ENCODE assay signal across 8 cellular contexts in the genomic region with DNA sequence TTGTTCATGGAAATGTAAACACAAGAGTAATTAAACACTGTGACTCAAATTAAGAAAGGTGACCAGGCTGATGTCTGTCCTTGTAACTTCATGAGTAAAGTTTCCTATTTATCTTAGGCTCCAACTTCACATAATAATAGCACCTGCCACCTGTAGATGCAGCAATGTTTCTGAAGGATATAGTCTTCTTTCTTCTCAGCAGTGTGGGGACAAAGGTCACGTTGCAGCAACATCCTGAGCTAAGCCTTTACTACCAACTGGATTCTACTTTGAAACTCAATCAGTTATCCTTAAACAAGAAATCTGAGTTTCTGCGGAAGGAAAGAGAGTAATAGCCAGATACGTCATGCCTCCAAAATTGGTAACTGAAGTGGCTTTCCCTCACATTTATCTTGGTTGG.
"Had no signal": no experiment of that assay in that cellular context is flagged by ENCODE, and none has a peak within 500 bp of the region (broad histone marks: within the 10 kb centered on the region; RNA-seq: fewer than 3 reads in every experiment).

No MANE protein-coding gene starts in this region.

- H3K27ac ChIP-seq: GM23248, HL-60 had no signal

- H2AFZ ChIP-seq: GM23248 had no signal

- H3K4me1 ChIP-seq: HAP-1 had no signal

- H3K4me3 ChIP-seq: GM23248, HAP-1 had no signal

- H3K36me3 ChIP-seq: HAP-1 had no signal

- DNase-seq: GM23248, GOT3, H7, HFFc6 had no signal

- H3K9me3 ChIP-seq: HAP-1 had no signal

- ATAC-seq: HCT116, HepG2 had no signal

- H3K9ac ChIP-seq: GM23248 had no signal
